ENCODE assay signal across 13 cellular contexts in the genomic region with DNA sequence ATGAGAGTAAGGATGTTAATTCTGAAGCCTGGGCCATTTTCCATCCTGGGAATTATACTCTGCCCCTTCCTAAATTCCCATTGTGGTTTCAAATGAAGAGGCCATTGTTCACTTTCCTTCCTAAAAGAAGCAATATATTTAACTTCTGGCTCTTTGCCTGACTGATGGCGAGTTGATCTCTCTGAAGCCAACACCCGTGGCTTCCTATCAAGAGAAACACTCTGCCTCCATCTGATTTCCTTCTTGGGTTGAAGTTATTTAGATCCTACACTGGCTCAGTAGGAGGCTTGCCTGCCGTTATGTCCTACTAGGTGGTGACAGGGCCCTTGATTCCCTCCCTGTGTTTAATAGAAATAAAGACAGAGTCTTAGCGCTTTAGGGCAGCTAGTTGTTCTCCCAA.
DNase-seq lines count a peak whose midpoint lies in the region; ATAC-seq lines count a peak whose summit lies in the region.
"Had no signal": no experiment of that assay in that cellular context is flagged by ENCODE, and none has a peak within 500 bp of the region (broad histone marks: within the 10 kb centered on the region; RNA-seq: fewer than 3 reads in every experiment).

No MANE protein-coding gene starts in this region.

- peak overlapping the region in 6 of 7 donors; percentile 10 to 74 (median 62) for H3K4me3 Mint-ChIP-seq in CD8-positive, alpha-beta memory T cell
- H3K4me3 Mint-ChIP-seq in activated T-helper 17 cell treated with anti-CD3 and anti-CD28 coated beads, Interleukin-2, amount 50 U/mL, for 72 hours: no peak overlapping the region

- H3K27me3 ChIP-seq in CD8-positive, alpha-beta memory T cell (ENCODE audit: insufficient read depth, low read length, poor library complexity, severe bottlenecking): no peaks in the 10 kb centered on the region

- no peak for ATAC-seq in activated T-helper 17 cell treated with anti-CD3 and anti-CD28 coated beads, Interleukin-2, amount 50 U/mL, for 72 hours (replicated peaks)
- ATAC-seq in HG03135 (IDR thresholded peaks at IDR 0.05; ENCODE audit: unreplicated experiment): no peak

- no peaks in the 10 kb centered on the region for H3K27me3 Mint-ChIP-seq in CD8-positive, alpha-beta memory T cell
- no peaks in the 10 kb centered on the region for H3K27me3 Mint-ChIP-seq in activated T-helper 17 cell treated with anti-CD3 and anti-CD28 coated beads, Interleukin-2, amount 50 U/mL, for 72 hours

- peak; percentile 27 for DNase-seq in A172 (ENCODE audit: low spot score)
- DNase-seq in CD8-positive, alpha-beta memory T cell: no peak
- DNase-seq in lung microvascular endothelial cell (ENCODE audit: low read depth in 2 of 2): peak; percentile 70 to 89
- no peak for DNase-seq in caudate nucleus (lab: John Stamatoyannopoulos, UW)
- DNase-seq in NCI-H774 (lab: John Stamatoyannopoulos, UW): no peak
- no peak for DNase-seq in iPS-NIHi7 (ENCODE audit: extremely low spot score)
- DNase-seq: activated T-cell treated with anti-CD3 and anti-CD28 coated beads for 4 hours; Caco-2; central memory CD4-positive, alpha-beta T cell; kidney; NCI-H187 treated with DMSO at 0.1 percent for 48 hours had no signal

- peak overlapping the region in 7 of 8 donors; percentile 64 to 92 (median 90) for H3K27ac Mint-ChIP-seq in CD8-positive, alpha-beta memory T cell
- H3K27ac Mint-ChIP-seq in activated T-helper 17 cell treated with anti-CD3 and anti-CD28 coated beads, Interleukin-2, amount 50 U/mL, for 72 hours: peak overlapping the region; percentile 76

- H3K27ac ChIP-seq in CD8-positive, alpha-beta memory T cell (ENCODE audit: low read depth, low read length): no peak overlapping the region
- no peak overlapping the region for H3K27ac ChIP-seq in caudate nucleus (ENCODE audit: low read depth, low read length)

- no peaks in the 10 kb centered on the region for H3K36me3 ChIP-seq in CD8-positive, alpha-beta memory T cell (ENCODE audit: insufficient read depth, low read length)

- POLR2A ChIA-PET in CD8-positive, alpha-beta memory T cell (lab: Charles Lee): interaction anchor here (1.3 kb wide), 1 partner anchor 15 kb away, joined by 6 read pairs; no protein-coding TSS in a partner anchor

- H3K4me1 ChIP-seq in CD8-positive, alpha-beta memory T cell (ENCODE audit: insufficient read depth, low read length): peaks cover 97% of the 10 kb centered on the region
- H3K4me1 ChIP-seq: Caco-2 had no signal

- CTCF ChIA-PET in CD8-positive, alpha-beta memory T cell (lab: Charles Lee): interaction anchor here (1.2 kb wide), 1 partner anchor 10 kb away, joined by 3 read pairs; no protein-coding TSS in a partner anchor

- peaks cover 0 to 76% (median 0%) of the 10 kb centered on the region in 3 donors for H3K4me1 Mint-ChIP-seq in CD8-positive, alpha-beta memory T cell
- peaks cover 62% of the 10 kb centered on the region for H3K4me1 Mint-ChIP-seq in activated T-helper 17 cell treated with anti-CD3 and anti-CD28 coated beads, Interleukin-2, amount 50 U/mL, for 72 hours

- H3K9me3 Mint-ChIP-seq in CD8-positive, alpha-beta memory T cell: no peaks in the 10 kb centered on the region
- H3K9me3 Mint-ChIP-seq in activated T-helper 17 cell treated with anti-CD3 and anti-CD28 coated beads, Interleukin-2, amount 50 U/mL, for 72 hours: no peaks in the 10 kb centered on the region

- H3K9me3 ChIP-seq in CD8-positive, alpha-beta memory T cell (ENCODE audit: low read length): no peaks in the 10 kb centered on the region
- H3K9me3 ChIP-seq: Caco-2 had no signal

- peaks cover 0 to 37% (median 10%) of the 10 kb centered on the region in 3 donors for H3K36me3 Mint-ChIP-seq in CD8-positive, alpha-beta memory T cell
- H3K36me3 Mint-ChIP-seq in activated T-helper 17 cell treated with anti-CD3 and anti-CD28 coated beads, Interleukin-2, amount 50 U/mL, for 72 hours (ENCODE audit: low read depth): peaks cover 25% of the 10 kb centered on the region

- no peak overlapping the region for H3K4me3 ChIP-seq in CD8-positive, alpha-beta memory T cell (ENCODE audit: low read length)

Comparison
In these comparisons a context has a peak if more than half of its experiments do, and no peak if none do; other contexts are left out.
1. DNase-seq: peak in A172 (single experiment) and lung microvascular endothelial cell (2 of 2); none in CD8-positive, alpha-beta memory T cell (0 of 5), caudate nucleus (0 of 61), NCI-H774 (single experiment) and iPS-NIHi7 (single experiment).